ENCODE assay signal across 22 cellular contexts in the genomic region with DNA sequence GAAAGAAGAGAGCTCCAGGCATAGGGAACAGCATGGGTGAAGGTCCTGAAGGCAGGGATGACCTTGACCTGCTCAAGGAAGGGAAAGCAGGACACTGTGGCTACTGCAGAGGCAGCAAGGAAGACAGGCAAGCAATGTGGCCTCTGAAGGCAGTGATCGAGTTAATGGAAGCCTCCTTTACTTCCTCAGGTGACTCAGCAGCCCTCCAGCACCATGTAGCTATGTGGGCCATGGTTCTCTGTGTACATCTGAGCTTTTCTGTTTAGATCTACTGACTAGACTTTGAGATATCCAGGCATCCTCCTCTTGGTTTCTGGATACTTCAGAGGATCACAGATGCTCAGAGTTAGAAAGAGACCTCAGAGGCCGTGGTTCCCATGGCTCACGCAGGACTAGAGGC.
DNase-seq lines count a peak whose midpoint lies in the region; ATAC-seq, FAIRE-seq and TF ChIP-seq lines count a peak whose summit lies in the region.
"Had no signal": no experiment of that assay in that cellular context is flagged by ENCODE, and none has a peak within 500 bp of the region (broad histone marks: within the 10 kb centered on the region; RNA-seq: fewer than 3 reads in every experiment).

No MANE protein-coding gene starts in this region.

- no peaks in the 10 kb centered on the region for H3K9me1 ChIP-seq in keratinocyte (ENCODE audit: control insufficient read depth, extremely low read depth, insufficient read depth, low read length)

- H3K27me3 ChIP-seq in OCI-LY3 (ENCODE audit: low read depth, low read length): no peaks in the 10 kb centered on the region
- no peaks in the 10 kb centered on the region for H3K27me3 ChIP-seq in mammary epithelial cell (ENCODE audit: insufficient read depth, low read length)
- no peaks in the 10 kb centered on the region for H3K27me3 ChIP-seq in keratinocyte (ENCODE audit: control insufficient read depth, extremely low read depth, insufficient read depth, low read length)
- H3K27me3 ChIP-seq: BLaER1 treated with 17β-estradiol and CSF1 and Interleukin-3, amounts not matched to agents 10 nM and 100 nM had no signal

- ATAC-seq in GM19452 (IDR thresholded peaks at IDR 0.05; ENCODE audit: unreplicated experiment) (no peak), GM19351 (IDR thresholded peaks at IDR 0.05; ENCODE audit: unreplicated experiment) (no peak)
- ATAC-seq in stimulated activated naive CD8-positive, alpha-beta T cell treated with anti-CD3 and anti-CD28 coated beads, Interleukin-15, amount 100 ng/mL, for 72 hours: no peak
- ATAC-seq: CD8-positive, alpha-beta T cell; HepG2 had no signal

- dilution Hi-C loops in mammary epithelial cell (cut with HindIII; ENCODE audit: low sequenced_read_pairs): no loop called here
- dilution Hi-C loops in keratinocyte (cut with MboI; ENCODE audit: extremely low pct_ligation_motif_present, low sequenced_read_pairs): no loop called here

- DNase-seq in ELR (ENCODE audit: low read depth): peak; percentile 41
- no peak for DNase-seq in mammary epithelial cell
- no peak for DNase-seq in keratinocyte (ENCODE audit: low read depth, low spot score)
- DNase-seq in GM19238 (ENCODE audit: insufficient read length, low spot score): no peak
- no peak for DNase-seq in stimulated activated naive CD8-positive, alpha-beta T cell treated with anti-CD3 and anti-CD28 coated beads, Interleukin-15, amount 100 ng/mL, for 72 hours
- DNase-seq: CD8-positive, alpha-beta T cell; DMS 273 treated with DMSO at 0.1 percent for 48 hours; DMS53; DND-41; EL; H9 had no signal

- no peaks in the 10 kb centered on the region for H3K27me3 Mint-ChIP-seq in stimulated activated naive CD8-positive, alpha-beta T cell treated with anti-CD3 and anti-CD28 coated beads, Interleukin-15, amount 100 ng/mL, for 72 hours
- H3K27me3 Mint-ChIP-seq: B cell, IgD-negative memory B cell had no signal

- H3K4me1 Mint-ChIP-seq in stimulated activated naive CD8-positive, alpha-beta T cell treated with anti-CD3 and anti-CD28 coated beads, Interleukin-15, amount 100 ng/mL, for 72 hours: no peaks in the 10 kb centered on the region
- H3K4me1 Mint-ChIP-seq: B cell, IgD-negative memory B cell had no signal

- H3K9me3 Mint-ChIP-seq in stimulated activated naive CD8-positive, alpha-beta T cell treated with anti-CD3 and anti-CD28 coated beads, Interleukin-15, amount 100 ng/mL, for 72 hours: peaks cover 7 to 25% of the 10 kb centered on the region in 2 donors

- H2AFZ ChIP-seq in OCI-LY3 (ENCODE audit: low read depth, low read length) (peak overlapping the region; percentile 39; the same call in 1 of the 2 replicates), mammary epithelial cell (ENCODE audit: low read depth, low read length) (peak overlapping the region; percentile 17), keratinocyte (ENCODE audit: control insufficient read depth, low read length) (peak overlapping the region; percentile 78)

- in situ Hi-C loops in mammary epithelial cell (cut with MboI; ENCODE audit: low sequenced_read_pairs in 2 of 2): no loop called here

- intact Hi-C loops in mammary epithelial cell (cut with micrococcal nuclease): no loop called here

- H3K4me1 ChIP-seq in OCI-LY3 (ENCODE audit: low read length) (no peaks in the 10 kb centered on the region), mammary epithelial cell (ENCODE audit: insufficient read depth, low read length) (peaks cover 6% of the 10 kb centered on the region), keratinocyte (ENCODE audit: control insufficient read depth, extremely low read depth, insufficient read depth, low read length) (peaks cover 17% of the 10 kb centered on the region)

- CTCF ChIA-PET in mammary epithelial cell (lab: Charles Lee; ENCODE audit: low non-redundant PET): no interaction called here

- no peak overlapping the region for H3K4me3 Mint-ChIP-seq in stimulated activated naive CD8-positive, alpha-beta T cell treated with anti-CD3 and anti-CD28 coated beads, Interleukin-15, amount 100 ng/mL, for 72 hours
- H3K4me3 Mint-ChIP-seq: B cell; CD8-positive, alpha-beta T cell; H9; IgD-negative memory B cell had no signal

- H3K27ac ChIP-seq in OCI-LY3 (ENCODE audit: low read length): no peak overlapping the region
- no peak overlapping the region for H3K27ac ChIP-seq in mammary epithelial cell (ENCODE audit: insufficient read depth, low read depth, low read length)
- H3K27ac ChIP-seq in keratinocyte (ENCODE audit: control insufficient read depth, insufficient read depth, low read length): no peak overlapping the region

- H3K4me3 ChIP-seq in OCI-LY3 (ENCODE audit: low read length) (no peak overlapping the region), mammary epithelial cell (replicated peaks in 1 of 3; ENCODE audit: insufficient read depth in 1 of 3, low read depth in 2 of 3, low read length in 3 of 3) (no peak overlapping the region), keratinocyte (ENCODE audit: control insufficient read depth in 2 of 3, extremely low read depth in 1 of 3, insufficient read depth in 2 of 3, low read depth in 1 of 3, low read length in 3 of 3) (no peak overlapping the region)
- H3K4me3 ChIP-seq: BLaER1 treated with 17β-estradiol and CSF1 and Interleukin-3, amounts not matched to agents 10 nM and 100 nM had no signal

- H4K20me1 ChIP-seq in OCI-LY3 (ENCODE audit: insufficient read depth, low read length) (no peaks in the 10 kb centered on the region), mammary epithelial cell (ENCODE audit: insufficient read depth, low read length) (no peaks in the 10 kb centered on the region), keratinocyte (ENCODE audit: control insufficient read depth, extremely low read depth, insufficient read depth, low read length) (no peaks in the 10 kb centered on the region)
- H4K20me1 ChIP-seq: BLaER1 treated with 17β-estradiol and CSF1 and Interleukin-3, amounts not matched to agents 10 nM and 100 nM had no signal

- H3K36me3 ChIP-seq in OCI-LY3 (replicated peaks; ENCODE audit: low read depth, low read length) (no peaks in the 10 kb centered on the region), mammary epithelial cell (ENCODE audit: insufficient read depth, low read length) (no peaks in the 10 kb centered on the region), keratinocyte (ENCODE audit: control insufficient read depth in 2 of 2, extremely low read depth in 1 of 2, insufficient read depth in 2 of 2, low read length in 2 of 2) (no peaks in the 10 kb centered on the region)

- H3K4me2 ChIP-seq in OCI-LY3 (ENCODE audit: low read length): no peak overlapping the region
- H3K4me2 ChIP-seq in mammary epithelial cell (ENCODE audit: insufficient read depth, low read depth, low read length): no peak overlapping the region
- no peak overlapping the region for H3K4me2 ChIP-seq in keratinocyte (ENCODE audit: control insufficient read depth, extremely low read depth, insufficient read depth, low read depth, low read length)

- no peak overlapping the region for H3K27ac Mint-ChIP-seq in stimulated activated naive CD8-positive, alpha-beta T cell treated with anti-CD3 and anti-CD28 coated beads, Interleukin-15, amount 100 ng/mL, for 72 hours
- H3K27ac Mint-ChIP-seq: B cell; CD8-positive, alpha-beta T cell; H9; IgD-negative memory B cell had no signal

- 96% methylated on average over 3 of the region's 3 CpGs for WGBS in mammary epithelial cell (ENCODE audit: low coverage, missing lambda C conversion rate)

- TF ChIP-seq CTCF in OCI-LY3 (IDR thresholded peaks at IDR 0.05; ENCODE audit: low read depth, low read length): no peak
- no peak for TF ChIP-seq CTCF in mammary epithelial cell (conservative IDR thresholded peaks at IDR 0.05 in 1 of 2, IDR thresholded peaks at IDR 0.05 in 1 of 2; ENCODE audit: extremely low read depth in 1 of 2, insufficient read depth in 1 of 2, low read depth in 1 of 2, low read length in 2 of 2)
- TF ChIP-seq CTCF in keratinocyte (optimal IDR thresholded peaks at IDR 0.05 in 1 of 3, IDR thresholded peaks at IDR 0.05 in 1 of 3, conservative IDR thresholded peaks at IDR 0.05 in 1 of 3; ENCODE audit: extremely low read depth in 1 of 3, insufficient read depth in 2 of 3, low read length in 3 of 3): no peak

- peak; percentile 73 for FAIRE-seq in keratinocyte (lab: Jason Lieb, UNC)
- FAIRE-seq: G401.6, GM12891, GM18507, H1, HepG2 had no signal

- H3K9ac ChIP-seq in OCI-LY3 (ENCODE audit: low read length): no peak overlapping the region
- H3K9ac ChIP-seq in mammary epithelial cell (ENCODE audit: insufficient read depth, low read length): no peak overlapping the region
- H3K9ac ChIP-seq in keratinocyte (ENCODE audit: control insufficient read depth, extremely low read depth, insufficient read depth, low read length): no peak overlapping the region
- H3K9ac ChIP-seq: BLaER1 treated with 17β-estradiol and CSF1 and Interleukin-3, amounts not matched to agents 10 nM and 100 nM had no signal

- H3K79me2 ChIP-seq in OCI-LY3 (ENCODE audit: low read length): no peaks in the 10 kb centered on the region
- H3K79me2 ChIP-seq in mammary epithelial cell (ENCODE audit: insufficient read depth, low read length): no peaks in the 10 kb centered on the region
- no peaks in the 10 kb centered on the region for H3K79me2 ChIP-seq in keratinocyte (ENCODE audit: control insufficient read depth, insufficient read depth, low read length)

- H3K9me3 ChIP-seq in OCI-LY3 (ENCODE audit: insufficient read depth, low read length): no peaks in the 10 kb centered on the region
- H3K9me3 ChIP-seq in mammary epithelial cell (replicated peaks; ENCODE audit: insufficient read depth, low read length): no peaks in the 10 kb centered on the region
- no peaks in the 10 kb centered on the region for H3K9me3 ChIP-seq in keratinocyte (ENCODE audit: control insufficient read depth, low read depth, low read length)

- BruUV-seq in mammary epithelial cell (replicated peaks; lab: Mats Ljungman, UMichigan): no TSS peak

Comparison
In these comparisons a context has a peak if more than half of its experiments do, and no peak if none do; other contexts are left out.
1. H2AFZ ChIP-seq: peak in every context shown above with its lines; median percentile 78 in keratinocyte; 39 in OCI-LY3; 17 in mammary epithelial cell.